1 cellular context compared by ENCODE assay signal in the genomic region with DNA sequence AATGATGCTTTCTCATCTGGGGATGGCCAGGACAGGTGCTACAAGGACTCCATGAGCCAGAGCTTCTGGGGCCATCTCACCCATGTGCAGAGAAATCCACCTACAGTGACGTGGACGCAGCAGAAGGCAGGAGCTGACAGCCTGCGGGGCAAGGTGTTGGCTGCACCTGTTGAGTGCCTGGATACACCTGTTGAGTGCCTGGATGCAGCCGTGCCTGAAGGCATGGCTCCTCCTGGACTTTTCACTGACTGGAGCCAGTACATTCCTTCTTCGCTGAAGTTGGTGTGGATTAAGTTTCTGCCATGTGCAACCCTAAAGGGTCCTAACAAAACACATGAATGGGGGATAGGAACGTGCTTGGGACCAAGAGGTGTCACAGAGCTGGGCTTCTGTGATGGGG.
TF ChIP-seq lines count a peak whose summit lies in the region.

No MANE protein-coding gene starts in this region.

TF ChIP-seq in HepG2, 621 proteins besides CTCF, POLR2A, EP300 and RAD21 (continued from another document):
- TF ChIP-seq, protein P1, sequence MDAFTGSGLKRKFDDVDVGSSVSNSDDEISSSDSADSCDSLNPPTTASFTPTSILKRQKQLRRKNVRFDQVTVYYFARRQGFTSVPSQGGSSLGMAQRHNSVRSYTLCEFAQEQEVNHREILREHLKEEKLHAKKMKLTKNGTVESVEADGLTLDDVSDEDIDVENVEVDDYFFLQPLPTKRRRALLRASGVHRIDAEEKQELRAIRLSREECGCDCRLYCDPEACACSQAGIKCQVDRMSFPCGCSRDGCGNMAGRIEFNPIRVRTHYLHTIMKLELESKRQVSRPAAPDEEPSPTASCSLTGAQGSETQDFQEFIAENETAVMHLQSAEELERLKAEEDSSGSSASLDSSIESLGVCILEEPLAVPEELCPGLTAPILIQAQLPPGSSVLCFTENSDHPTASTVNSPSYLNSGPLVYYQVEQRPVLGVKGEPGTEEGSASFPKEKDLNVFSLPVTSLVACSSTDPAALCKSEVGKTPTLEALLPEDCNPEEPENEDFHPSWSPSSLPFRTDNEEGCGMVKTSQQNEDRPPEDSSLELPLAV (CRISPR knock-in tag; conservative IDR thresholded peaks at IDR 0.05; ENCODE audit: low read depth): no peak
- TF ChIP-seq XBP1 (CRISPR knock-in tag; IDR thresholded peaks at IDR 0.05): no peak
